Comparison of ENCODE assay signal across 8 cellular contexts in genomic region chr17:75456417-75457046, GRCh38. TPM values are rescaled to one million over a fixed set of nuclear protein-coding genes. Genes with fewer than 3 reads are reported as not detected.
DNase-seq lines count a peak whose midpoint lies in the region; ATAC-seq and TF ChIP-seq lines count a peak whose summit lies in the region.

Gene TMEM94, plus strand, starts transcription at chr17:75456635. Its CDS starts 15,271 bp downstream, at chr17:75471906.

- intact Hi-C loops in heart left ventricle (cut with DNase I), result loop anchor here in 5 of 10 donors (1.0 to 10.0 kb wide), 5 partner anchors 46 to 61 kb away; partner anchors contain the start of genes TSEN54 (in 4 of the 5) and CASKIN2 (in 3 of the 5)

- no peaks in the 10 kb centered on the region for H3K27me3 ChIP-seq in heart left ventricle

- TF ChIP-seq CTCF in GM12875 (IDR thresholded peaks at IDR 0.05; ENCODE audit: borderline replicate concordance, insufficient read depth, low read depth, low read length) (no peak), heart left ventricle (IDR thresholded peaks at IDR 0.05) (no peak), type B pancreatic cell (conservative IDR thresholded peaks at IDR 0.05) (no peak)

- H3K4me1 ChIP-seq in heart left ventricle, result peaks cover 0 to 46% (median 25%) of the 10 kb centered on the region in 12 donors

- DNase-seq in NCI-H1436 treated with DMSO at 0.1 percent for 48 hours (lab: John Stamatoyannopoulos, UW) (peak; percentile 98), T-cell (peak; percentile 75 to 92 (median 88)), heart left ventricle (peak; percentile 95 to 97 (median 96)), pons (ENCODE audit: low spot score) (peak; percentile 100), type B pancreatic cell (ENCODE audit: extremely low spot score, unreplicated experiment) (peak; percentile 94)

- peaks cover 32 to 41% (median 34%) of the 10 kb centered on the region in 3 donors for H3K4me1 Mint-ChIP-seq in T-cell
- peaks cover 32% of the 10 kb centered on the region for H3K4me1 Mint-ChIP-seq in type B pancreatic cell (ENCODE audit: unreplicated experiment)

- POLR2A ChIA-PET in T-cell (lab: Charles Lee), result interaction anchor here (0.5 to 1.5 kb wide), 3 partner anchors 51 to 234 kb away, joined by 3 read pairs; partner anchors contain the start of genes GRB2 (in 1 of the 2) and SLC25A19 (in 1 of the 2)

- H3K27ac Mint-ChIP-seq in T-cell (peak within 1 kb of the TSS; percentile 91 to 95), type B pancreatic cell (peak within 1 kb of the TSS; percentile 95)

- H3K36me3 Mint-ChIP-seq in T-cell (no peaks in the 10 kb centered on the region), type B pancreatic cell (no peaks in the 10 kb centered on the region)

- H3K36me3 ChIP-seq in heart left ventricle, result no peaks in the 10 kb centered on the region

- peak within 1 kb of the TSS; percentile 40 for H3K27ac ChIP-seq in adipose tissue (ENCODE audit: low read depth, low read length)
- peak within 1 kb of the TSS; percentile 79 to 95 (median 90) for H3K27ac ChIP-seq in heart left ventricle

- ATAC-seq in HG02798 (IDR thresholded peaks at IDR 0.05; ENCODE audit: poor library complexity, unreplicated experiment) (peak; percentile 97), T-cell (replicated peaks in 1 of 4) (peak; percentile 94 to 99 (median 94)), heart left ventricle (peak; percentile 98 to 99 (median 99))

- H3K9me3 ChIP-seq in heart left ventricle, result no peaks in the 10 kb centered on the region

- 0 to 1% (median 0%) methylated on average over 30 to 33 of the region's 33 CpGs for WGBS in adipose tissue, 3 donors
- 0 to 1% (median 0%) methylated on average over 29 to 33 of the region's 33 CpGs for WGBS in heart left ventricle, 4 donors

- H3K4me3 ChIP-seq in GM12875 (ENCODE audit: low read depth, low read length) (peak within 1 kb of the TSS; percentile 97), heart left ventricle (peak within 1 kb of the TSS; percentile 80 to 96 (median 86))

- TF ChIP-seq POLR2A in heart left ventricle (IDR thresholded peaks at IDR 0.05), result peak in 1 of 2 donors; percentile 58

- H3K27me3 Mint-ChIP-seq in T-cell (no peaks in the 10 kb centered on the region), type B pancreatic cell (no peaks in the 10 kb centered on the region)

- H3K9me3 Mint-ChIP-seq in T-cell, result no peaks in the 10 kb centered on the region
- H3K9me3 Mint-ChIP-seq in type B pancreatic cell, result no peaks in the 10 kb centered on the region

- CTCF ChIA-PET in T-cell (lab: Charles Lee), result interaction anchor here (0.5 to 1.5 kb wide), 8 partner anchors 29 to 408 kb away, joined by 3 to 10 read pairs (median 4); partner anchors contain the start of genes MIF4GD (in 1 of the 2), SLC25A19 (in 1 of the 2) and TSEN54 (in 1 of the 2)

- H3K4me3 Mint-ChIP-seq in T-cell (peak within 1 kb of the TSS; percentile 89 to 94 (median 90)), type B pancreatic cell (peak within 1 kb of the TSS; percentile 95)

RNA-seq across cellular contexts. Expression of gene TMEM94, which starts in this region (rescaled TPM):
- total RNA-seq in T-cell (100 to 1,000 TPM in 3 of 5 donors, 10 to 100 TPM in 2; 78.5 to 125 (median 105) TPM), heart left ventricle (100 to 1,000 TPM in 1 of 9 donors, 10 to 100 TPM in 8; 35.7 to 130 (median 52.7) TPM), type B pancreatic cell (ENCODE audit: low replicate concordance) (86.5 and 112 TPM in 2 replicates)
- polyA plus RNA-seq in adipose tissue (10 to 100 TPM; 26.3 to 63.5 (median 47.1) TPM), heart left ventricle (10 to 100 TPM; 34.1 to 35.0 TPM)

Comparison
In these comparisons a context has a peak if more than half of its experiments do, and no peak if none do; other contexts are left out.
1. Peak in every context shown above with its lines: DNase-seq, ATAC-seq, H3K4me3 ChIP-seq and H3K27ac ChIP-seq.